Comparison of ENCODE assay signal across 10 cellular contexts in genomic region chr2:9565436-9566153, GRCh38. TPM values are rescaled to one million over a fixed set of nuclear protein-coding genes. Genes with fewer than 3 reads are reported as not detected.
DNase-seq lines count a peak whose midpoint lies in the region; ATAC-seq lines count a peak whose summit lies in the region.
"Had no signal": no experiment of that assay in that cellular context is flagged by ENCODE, and none has a peak within 500 bp of the region (broad histone marks: within the 10 kb centered on the region; RNA-seq: fewer than 3 reads in every experiment).

No MANE protein-coding gene starts in this region.

- CTCF ChIA-PET in T-cell (lab: Charles Lee): no interaction called here

- no peaks in the 10 kb centered on the region for H3K4me1 Mint-ChIP-seq in T-cell

- H3K27me3 Mint-ChIP-seq in T-cell: no peaks in the 10 kb centered on the region

- intact Hi-C loops in posterior vena cava (cut with DNase I): no loop called here

- DNase-seq in Ammon's horn (ENCODE audit: low spot score) (peak; percentile 64), SK-MEL-5 (ENCODE audit: low read depth, low spot score) (peak; percentile 87), fibroblast of the conjunctiva (ENCODE audit: low read depth) (peak; percentile 91), posterior vena cava (ENCODE audit: low spot score) (peak; percentile 90), COLO668 (lab: John Stamatoyannopoulos, UW; ENCODE audit: unreplicated experiment) (no peak), cerebellar cortex (ENCODE audit: low spot score) (no peak), T-cell (no peak)
- DNase-seq: activated CD4-positive, alpha-beta T cell treated with anti-CD3 and anti-CD28 coated beads, Interleukin-2, amount 50 U/mL, for 4 hours; GF-D8 had no signal

- no peak overlapping the region for H3K27ac Mint-ChIP-seq in T-cell

- H3K9me3 Mint-ChIP-seq in T-cell: no peaks in the 10 kb centered on the region

- POLR2A ChIA-PET in T-cell (lab: Charles Lee): no interaction called here

- H3K4me3 Mint-ChIP-seq in T-cell: no peak overlapping the region

- ATAC-seq in HG02798 (IDR thresholded peaks at IDR 0.05; ENCODE audit: poor library complexity, unreplicated experiment) (no peak), T-cell (replicated peaks in 1 of 4) (no peak)

- no peaks in the 10 kb centered on the region for H3K36me3 Mint-ChIP-seq in T-cell

- in situ Hi-C loops in SK-MEL-5 (cut with HindIII; ENCODE audit: low pct_unique_long_range_greater_than_20kb, low sequenced_read_pairs): no loop called here

RNA-seq across cellular contexts. Expression of gene ADAM17, which starts 10.0 kb away (rescaled TPM):
- total RNA-seq in SK-MEL-5 (2014; rRNA removed; shearing (Covaris generic)): 33.3 and 34.9 TPM in 2 replicates
- polyA plus RNA-seq in SK-MEL-5 (2015; cell fraction: cytosol; rRNA removed): 21.0 and 27.4 TPM in 2 replicates
- 44.6 and 54.3 TPM in 2 replicates for polyA plus RNA-seq in SK-MEL-5 (2015; cell fraction: nucleus; rRNA removed)
- total RNA-seq in posterior vena cava (10 to 100 TPM; 24.8 to 34.9 TPM), T-cell (10 to 100 TPM; 26.5 to 34.5 (median 29.5) TPM)

Comparison
In these comparisons a context has a peak if more than half of its experiments do, and no peak if none do; other contexts are left out.
1. DNase-seq: peak in Ammon's horn (single experiment), SK-MEL-5 (single experiment), fibroblast of the conjunctiva (single experiment) and posterior vena cava (single experiment); none in COLO668 (single experiment), cerebellar cortex (single experiment) and T-cell (0 of 34).